2 cellular contexts compared by ENCODE assay signal in the genomic region with DNA sequence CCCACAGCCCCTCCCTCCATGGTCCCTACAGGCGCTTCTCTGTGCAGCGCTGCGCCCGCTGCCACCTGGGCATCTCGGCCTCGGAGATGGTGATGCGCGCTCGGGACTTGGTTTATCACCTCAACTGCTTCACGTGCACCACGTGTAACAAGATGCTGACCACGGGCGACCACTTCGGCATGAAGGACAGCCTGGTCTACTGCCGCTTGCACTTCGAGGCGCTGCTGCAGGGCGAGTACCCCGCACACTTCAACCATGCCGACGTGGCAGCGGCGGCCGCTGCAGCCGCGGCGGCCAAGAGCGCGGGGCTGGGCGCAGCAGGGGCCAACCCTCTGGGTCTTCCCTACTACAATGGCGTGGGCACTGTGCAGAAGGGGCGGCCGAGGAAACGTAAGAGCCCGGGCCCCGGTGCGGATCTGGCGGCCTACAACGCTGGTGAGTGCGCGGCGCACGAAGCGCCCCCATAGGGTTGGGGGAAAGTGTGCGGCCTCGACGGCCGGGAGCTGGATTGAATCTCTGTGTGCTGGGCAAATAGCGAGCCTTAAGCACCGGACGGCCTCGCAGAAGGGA.
TF ChIP-seq lines count a peak whose summit lies in the region.

No MANE protein-coding gene starts in this region.

TF ChIP-seq in H1, 55 proteins besides CTCF, POLR2A, EP300 and RAD21:
- TF ChIP-seq TAF1 (IDR thresholded peaks at IDR 0.05; ENCODE audit: low read depth, low read length) (no peak), SUZ12 (IDR thresholded peaks at IDR 0.05; ENCODE audit: low read length) (peak; percentile 100), EGR1 (IDR thresholded peaks at IDR 0.05; ENCODE audit: borderline replicate concordance, low read depth, low read length) (0 out of 2 replicates have a peak, but pooled peaks have one; percentile 4), RNF2 (IDR thresholded peaks at IDR 0.05; ENCODE audit: borderline replicate concordance, low read depth, low read length, missing control alignments, poor library complexity, severe bottlenecking) (peak; percentile 98), MAFK (IDR thresholded peaks at IDR 0.05; ENCODE audit: low read depth, low read length) (no peak), EZH2 (IDR thresholded peaks at IDR 0.05; ENCODE audit: low read depth, low read length, severe bottlenecking) (peak; percentile 100), SP2 (IDR thresholded peaks at IDR 0.05; ENCODE audit: low read length) (no peak)
- TF ChIP-seq, protein P1, sequence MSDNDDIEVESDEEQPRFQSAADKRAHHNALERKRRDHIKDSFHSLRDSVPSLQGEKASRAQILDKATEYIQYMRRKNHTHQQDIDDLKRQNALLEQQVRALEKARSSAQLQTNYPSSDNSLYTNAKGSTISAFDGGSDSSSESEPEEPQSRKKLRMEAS (IDR thresholded peaks at IDR 0.05), result peak; percentile 71

TF ChIP-seq in neural cell, 6 proteins besides CTCF, POLR2A, EP300 and RAD21:
- TF ChIP-seq TAF1 (IDR thresholded peaks at IDR 0.05; ENCODE audit: low read depth) (no peak), POLR2AphosphoS5 (IDR thresholded peaks at IDR 0.05) (no peak), MXI1 (conservative IDR thresholded peaks at IDR 0.05; ENCODE audit: poor library complexity, severe bottlenecking) (no peak), EZH2 (IDR thresholded peaks at IDR 0.05; ENCODE audit: borderline replicate concordance, insufficient read depth, low read length, poor library complexity, severe bottlenecking) (peak; percentile 60), SMC3 (conservative IDR thresholded peaks at IDR 0.05; ENCODE audit: poor library complexity) (no peak)
- TF ChIP-seq, protein P2, sequence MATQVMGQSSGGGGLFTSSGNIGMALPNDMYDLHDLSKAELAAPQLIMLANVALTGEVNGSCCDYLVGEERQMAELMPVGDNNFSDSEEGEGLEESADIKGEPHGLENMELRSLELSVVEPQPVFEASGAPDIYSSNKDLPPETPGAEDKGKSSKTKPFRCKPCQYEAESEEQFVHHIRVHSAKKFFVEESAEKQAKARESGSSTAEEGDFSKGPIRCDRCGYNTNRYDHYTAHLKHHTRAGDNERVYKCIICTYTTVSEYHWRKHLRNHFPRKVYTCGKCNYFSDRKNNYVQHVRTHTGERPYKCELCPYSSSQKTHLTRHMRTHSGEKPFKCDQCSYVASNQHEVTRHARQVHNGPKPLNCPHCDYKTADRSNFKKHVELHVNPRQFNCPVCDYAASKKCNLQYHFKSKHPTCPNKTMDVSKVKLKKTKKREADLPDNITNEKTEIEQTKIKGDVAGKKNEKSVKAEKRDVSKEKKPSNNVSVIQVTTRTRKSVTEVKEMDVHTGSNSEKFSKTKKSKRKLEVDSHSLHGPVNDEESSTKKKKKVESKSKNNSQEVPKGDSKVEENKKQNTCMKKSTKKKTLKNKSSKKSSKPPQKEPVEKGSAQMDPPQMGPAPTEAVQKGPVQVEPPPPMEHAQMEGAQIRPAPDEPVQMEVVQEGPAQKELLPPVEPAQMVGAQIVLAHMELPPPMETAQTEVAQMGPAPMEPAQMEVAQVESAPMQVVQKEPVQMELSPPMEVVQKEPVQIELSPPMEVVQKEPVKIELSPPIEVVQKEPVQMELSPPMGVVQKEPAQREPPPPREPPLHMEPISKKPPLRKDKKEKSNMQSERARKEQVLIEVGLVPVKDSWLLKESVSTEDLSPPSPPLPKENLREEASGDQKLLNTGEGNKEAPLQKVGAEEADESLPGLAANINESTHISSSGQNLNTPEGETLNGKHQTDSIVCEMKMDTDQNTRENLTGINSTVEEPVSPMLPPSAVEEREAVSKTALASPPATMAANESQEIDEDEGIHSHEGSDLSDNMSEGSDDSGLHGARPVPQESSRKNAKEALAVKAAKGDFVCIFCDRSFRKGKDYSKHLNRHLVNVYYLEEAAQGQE (IDR thresholded peaks at IDR 0.05; ENCODE audit: borderline replicate concordance), result no peak
